ENCODE assay signal across 29 cellular contexts in the genomic region with DNA sequence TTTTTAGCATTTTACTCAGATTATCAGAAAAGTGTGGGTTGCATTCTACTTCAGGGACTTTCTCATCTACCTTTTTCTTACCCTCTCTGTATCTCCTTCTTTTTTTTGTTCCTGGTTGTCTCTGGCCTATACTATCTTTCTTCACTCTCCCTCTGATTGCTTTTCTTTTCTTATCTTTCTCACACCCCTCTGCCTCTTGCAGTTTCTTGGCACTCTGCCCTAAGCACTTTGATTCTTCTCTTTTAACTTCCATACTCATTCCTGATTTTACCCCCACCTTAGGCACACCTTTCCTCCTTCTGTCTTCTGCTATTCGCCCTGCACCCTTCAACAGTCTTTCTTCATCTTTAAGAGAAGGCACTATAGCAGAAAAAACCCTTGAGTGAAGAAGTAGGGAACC.
"Had no signal": no experiment of that assay in that cellular context is flagged by ENCODE, and none has a peak within 500 bp of the region (broad histone marks: within the 10 kb centered on the region; RNA-seq: fewer than 3 reads in every experiment).

No MANE protein-coding gene starts in this region.

- H3K4me3 Mint-ChIP-seq: dendritic cell treated with granulocyte-macrophage colony-stimulating factor and Interleukin-4, amounts not matched to agents 40 ng/mL and 50 ng/mL, for 4 days; endodermal cell; memory B cell; mesothelial cell of epicardium; naive thymus-derived CD4-positive, alpha-beta T cell; stimulated activated effector memory CD8-positive, alpha-beta T cell treated with anti-CD3 and anti-CD28 coated beads, Interleukin-12 subunit alpha, Interleukin-12 subunit beta, amount 100 ng/mL, for 72 hours had no signal

- H3K27ac ChIP-seq: epithelial cell of prostate, gastrocnemius medialis, ovary, psoas muscle, skin epidermis, testis, tibial artery, upper lobe of left lung had no signal

- ATAC-seq: esophagus mucosa; gastrocnemius medialis; left lobe of liver; naive thymus-derived CD4-positive, alpha-beta T cell; psoas muscle; right cardiac atrium; stimulated activated effector memory CD8-positive, alpha-beta T cell treated with anti-CD3 and anti-CD28 coated beads, Interleukin-12 subunit alpha, Interleukin-12 subunit beta, amount 100 ng/mL, for 72 hours; stimulated activated naive CD8-positive, alpha-beta T cell treated with anti-CD3 and anti-CD28 coated beads, Interleukin-15, Interleukin-2, amounts not matched to agents 100 U/mL and 50 U/mL, for 24 hours had no signal

- H3K36me3 Mint-ChIP-seq: memory B cell; mesothelial cell of epicardium; naive thymus-derived CD4-positive, alpha-beta T cell; stimulated activated effector memory CD8-positive, alpha-beta T cell treated with anti-CD3 and anti-CD28 coated beads, Interleukin-12 subunit alpha, Interleukin-12 subunit beta, amount 100 ng/mL, for 72 hours had no signal

- H3K36me3 ChIP-seq: gastrocnemius medialis, ovary, tibial artery, upper lobe of left lung had no signal

- H3K4me1 ChIP-seq: gastrocnemius medialis, psoas muscle, upper lobe of left lung had no signal

- H3K27me3 ChIP-seq: gastrocnemius medialis, ovary, testis, tibial artery, upper lobe of left lung had no signal

- H3K9me3 ChIP-seq: gastrocnemius medialis, ovary, psoas muscle, testis, tibial artery, upper lobe of left lung had no signal

- H3K4me1 Mint-ChIP-seq: naive thymus-derived CD4-positive, alpha-beta T cell had no signal

- H3K9me3 Mint-ChIP-seq: dendritic cell treated with granulocyte-macrophage colony-stimulating factor and Interleukin-4, amounts not matched to agents 40 ng/mL and 50 ng/mL, for 4 days; memory B cell had no signal

- H3K27ac Mint-ChIP-seq: dendritic cell treated with granulocyte-macrophage colony-stimulating factor and Interleukin-4, amounts not matched to agents 40 ng/mL and 50 ng/mL, for 4 days; endodermal cell; memory B cell; mesothelial cell of epicardium; naive thymus-derived CD4-positive, alpha-beta T cell; stimulated activated effector memory CD8-positive, alpha-beta T cell treated with anti-CD3 and anti-CD28 coated beads, Interleukin-12 subunit alpha, Interleukin-12 subunit beta, amount 100 ng/mL, for 72 hours had no signal

- DNase-seq: cerebellar nuclear complex; effector CD8-positive, alpha-beta T cell; endodermal cell; foreskin fibroblast; gastrocnemius medialis; head of caudate nucleus; naive thymus-derived CD4-positive, alpha-beta T cell; occipital lobe; ovary; posterior cingulate gyrus; psoas muscle; right cardiac atrium; stimulated activated CD4-positive, alpha-beta T cell treated with anti-CD3 and anti-CD28 coated beads, Interleukin-12 subunit alpha, Interleukin-12 subunit beta, amount 100 ng/mL, for 4 hours; stimulated activated CD4-positive, alpha-beta T cell treated with anti-CD3 and anti-CD28 coated beads, Interleukin-1b, Interleukin-23, amount 100 ng/mL, for 48 hours; stimulated activated CD4-positive, alpha-beta T cell treated with anti-CD3 and anti-CD28 coated beads, Interleukin-4, amount 100 ng/mL, for 1 hour; stimulated activated naive CD8-positive, alpha-beta T cell treated with anti-CD3 and anti-CD28 coated beads, Interleukin-15, Interleukin-2, amounts not matched to agents 100 U/mL and 50 U/mL, for 24 hours; substantia nigra; testis; tibial artery had no signal

- H3K4me3 ChIP-seq: gastrocnemius medialis, lung, ovary, psoas muscle, skin epidermis, testis, tibial artery, upper lobe of left lung had no signal
